In the genomic region with DNA sequence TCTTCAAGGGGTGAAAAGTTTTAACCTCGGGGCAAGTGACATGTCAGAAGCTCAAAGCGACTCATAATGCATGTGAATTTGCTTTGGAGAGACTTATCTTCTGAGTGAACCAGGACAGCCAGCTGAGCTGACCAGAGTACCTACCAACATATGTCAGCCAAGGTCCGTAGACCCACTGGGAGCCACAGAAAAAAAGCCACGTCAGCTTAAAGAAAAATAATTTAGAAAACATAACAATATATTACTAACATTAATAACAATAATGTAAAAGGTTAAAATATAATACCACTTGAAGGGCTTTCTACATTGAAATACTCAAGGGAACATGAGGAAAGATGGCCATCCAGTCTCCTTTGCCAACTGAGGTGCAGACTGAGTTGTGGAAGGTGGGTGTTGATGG, we compare ENCODE assay signal across 21 cellular contexts. TPM values are rescaled to one million over a fixed set of nuclear protein-coding genes. Genes with fewer than 3 reads are reported as not detected.
A peak's percentile ranks its signal among the peaks of the same experiment; 100 is the strongest.
DNase-seq lines count a peak whose midpoint lies in the region; ATAC-seq, FAIRE-seq and TF ChIP-seq lines count a peak whose summit lies in the region.
"Had no signal": no experiment of that assay in that cellular context is flagged by ENCODE, and none has a peak within 500 bp of the region (broad histone marks: within the 10 kb centered on the region; RNA-seq: fewer than 3 reads in every experiment).

No MANE protein-coding gene starts in this region.

- H4K8ac ChIP-seq in IMR-90 (ENCODE audit: low read depth in 2 of 2, low read length in 2 of 2): no peak overlapping the region

- H3K36me3 ChIP-seq in IMR-90 (ENCODE audit: control insufficient read depth, insufficient read depth, low read length): peaks cover 31% of the 10 kb centered on the region

- no peaks in the 10 kb centered on the region for H3K9me3 ChIP-seq in A549
- no peaks in the 10 kb centered on the region for H3K9me3 ChIP-seq in IMR-90 (ENCODE audit: control insufficient read depth, insufficient read depth, low read length)
- H3K9me3 ChIP-seq: BLaER1 treated with 17β-estradiol and CSF1 and Interleukin-3, amounts not matched to agents 10 nM and 100 nM; Caco-2 had no signal

- TF ChIP-seq CTCF in A549 (IDR thresholded peaks at IDR 0.05) (no peak), IMR-90 (conservative IDR thresholded peaks at IDR 0.05; ENCODE audit: low read depth, low read length) (no peak)

- H3K9me1 ChIP-seq in IMR-90 (ENCODE audit: insufficient read depth, low read length): no peaks in the 10 kb centered on the region; the same call in none of the 2 replicates

- no peak for TF ChIP-seq RAD21 in A549 (conservative IDR thresholded peaks at IDR 0.05 in 1 of 2, IDR thresholded peaks at IDR 0.05 in 1 of 2)
- no peak for TF ChIP-seq RAD21 in IMR-90 (IDR thresholded peaks at IDR 0.05; ENCODE audit: low read length)

- H2AK9ac ChIP-seq in IMR-90 (replicated peaks; ENCODE audit: low read depth, low read length, poor library complexity): no peak overlapping the region

- dilution Hi-C loops in IMR-90 (cut with HindIII; ENCODE audit: low sequenced_read_pairs, unreplicated experiment): no loop called here

- no peak overlapping the region for H2AFZ ChIP-seq in IMR-90 (replicated peaks; ENCODE audit: low read length, poor library complexity)

- 78% methylated on average over 4 of the region's 4 CpGs for WGBS in A549 (ENCODE audit: missing lambda C conversion rate)
- no CpG with 5 or more reads among the region's 4 CpGs for WGBS in IMR-90 (ENCODE audit: extremely low coverage in 2 of 2, insufficient read length in 1 of 2), 2 experiments

- no peak overlapping the region for H4K5ac ChIP-seq in IMR-90 (ENCODE audit: low read depth, low read length)

- H3K9me3 Mint-ChIP-seq in stimulated activated effector memory CD8-positive, alpha-beta T cell treated with anti-CD3 and anti-CD28 coated beads, Interleukin-12 subunit alpha, Interleukin-12 subunit beta, amount 100 ng/mL, for 72 hours: no peaks in the 10 kb centered on the region
- H3K9me3 Mint-ChIP-seq: CD4-positive, alpha-beta T cell; CD8-positive, alpha-beta T cell had no signal

- H3K27ac ChIP-seq in A549 (no peak overlapping the region), IMR-90 (ENCODE audit: insufficient read depth, low read length) (no peak overlapping the region)
- H3K27ac ChIP-seq: BLaER1 treated with 17β-estradiol and CSF1 and Interleukin-3, amounts not matched to agents 10 nM and 100 nM; C4-2B had no signal

- H3K4ac ChIP-seq in IMR-90 (ENCODE audit: low read depth, low read length): no peak overlapping the region

- H3K79me1 ChIP-seq in IMR-90 (ENCODE audit: low read depth in 1 of 2, low read length in 2 of 2): peaks cover 3 to 10% of the 10 kb centered on the region in 2 experiments; a peak in 3 of 4 replicates

- intact Hi-C loops in IMR-90 (cut with micrococcal nuclease): no loop called here

- no peak overlapping the region for H4K91ac ChIP-seq in IMR-90 (ENCODE audit: insufficient read depth, low read depth, low read length)

- POLR2A ChIA-PET in A549 (lab: Yijun Ruan, JAX) (no interaction called here), IMR-90 (lab: Charles Lee; ENCODE audit: unreplicated experiment) (no interaction called here)

- no peak overlapping the region for H2AK5ac ChIP-seq in IMR-90 (ENCODE audit: low read depth, low read length)

- H4K20me1 ChIP-seq in IMR-90 (ENCODE audit: insufficient read depth, low read length): no peaks in the 10 kb centered on the region
- H4K20me1 ChIP-seq: BLaER1 treated with 17β-estradiol and CSF1 and Interleukin-3, amounts not matched to agents 10 nM and 100 nM had no signal

- no peak overlapping the region for H2BK15ac ChIP-seq in IMR-90 (ENCODE audit: low read depth, low read length)

- no peak overlapping the region for H3K4me3 ChIP-seq in A549
- no peak overlapping the region for H3K4me3 ChIP-seq in IMR-90 (ENCODE audit: insufficient read depth, low read depth, low read length)
- H3K4me3 ChIP-seq: BLaER1 treated with 17β-estradiol and CSF1 and Interleukin-3, amounts not matched to agents 10 nM and 100 nM had no signal

- no peaks in the 10 kb centered on the region for H3K27me3 ChIP-seq in IMR-90 (ENCODE audit: control insufficient read depth, insufficient read depth, low read length)
- H3K27me3 ChIP-seq: BLaER1 treated with 17β-estradiol and CSF1 and Interleukin-3, amounts not matched to agents 10 nM and 100 nM had no signal

- BruUV-seq in IMR-90 (replicated peaks; lab: Mats Ljungman, UMichigan): no TSS peak

- no peak overlapping the region for H2BK20ac ChIP-seq in IMR-90 (ENCODE audit: low read depth, low read length)

- no peak overlapping the region for H3K4me2 ChIP-seq in A549
- no peak overlapping the region for H3K4me2 ChIP-seq in IMR-90 (ENCODE audit: low read depth, low read length)
- H3K4me2 ChIP-seq: BLaER1 treated with 17β-estradiol and CSF1 and Interleukin-3, amounts not matched to agents 10 nM and 100 nM had no signal

- H3K9ac ChIP-seq in IMR-90 (ENCODE audit: low read depth, low read length): no peak overlapping the region
- H3K9ac ChIP-seq: BLaER1 treated with 17β-estradiol and CSF1 and Interleukin-3, amounts not matched to agents 10 nM and 100 nM had no signal

- no peak for FAIRE-seq in A549 (lab: Jason Lieb, UNC)
- FAIRE-seq: A204.1, D721Med, G401.6, GM12891, GM19239 had no signal

- in situ Hi-C loops in IMR-90 (cut with MboI; ENCODE audit: low sequenced_read_pairs): no loop called here

- no peak overlapping the region for H3K56ac ChIP-seq in IMR-90 (ENCODE audit: extremely low read depth, insufficient read depth, low read length)

- H3K4me1 Mint-ChIP-seq in stimulated activated effector memory CD8-positive, alpha-beta T cell treated with anti-CD3 and anti-CD28 coated beads, Interleukin-12 subunit alpha, Interleukin-12 subunit beta, amount 100 ng/mL, for 72 hours: no peaks in the 10 kb centered on the region

- no peaks in the 10 kb centered on the region for H3K4me1 ChIP-seq in A549
- no peaks in the 10 kb centered on the region for H3K4me1 ChIP-seq in IMR-90 (ENCODE audit: control insufficient read depth, insufficient read depth, low read length)
- H3K4me1 ChIP-seq: Caco-2 had no signal

- TF ChIP-seq POLR2A in A549 (IDR thresholded peaks at IDR 0.05; ENCODE audit: low read length): no peak
- no peak for TF ChIP-seq POLR2A in IMR-90 (IDR thresholded peaks at IDR 0.05; ENCODE audit: low read depth, low read length)

- no peak for TF ChIP-seq EP300 in A549 (IDR thresholded peaks at IDR 0.05)

- no peak for ATAC-seq in A549
- no peak for ATAC-seq in IMR-90 (ENCODE audit: low read depth)
- ATAC-seq in stimulated activated effector memory CD8-positive, alpha-beta T cell treated with anti-CD3 and anti-CD28 coated beads, Interleukin-12 subunit alpha, Interleukin-12 subunit beta, amount 100 ng/mL, for 72 hours: no peak
- ATAC-seq: CD8-positive, alpha-beta T cell had no signal

- no peak overlapping the region for H2BK120ac ChIP-seq in IMR-90 (ENCODE audit: low read depth, low read length)

- H3K36me3 Mint-ChIP-seq in stimulated activated effector memory CD8-positive, alpha-beta T cell treated with anti-CD3 and anti-CD28 coated beads, Interleukin-12 subunit alpha, Interleukin-12 subunit beta, amount 100 ng/mL, for 72 hours: peaks cover 70% of the 10 kb centered on the region

- DNase-seq in A549 (ENCODE audit: low read depth in 1 of 2, low spot score in 1 of 2): no peak
- no peak for DNase-seq in IMR-90
- no peak for DNase-seq in stimulated activated effector memory CD8-positive, alpha-beta T cell treated with anti-CD3 and anti-CD28 coated beads, Interleukin-12 subunit alpha, Interleukin-12 subunit beta, amount 100 ng/mL, for 72 hours (ENCODE audit: low spot score in 2 of 2)
- no peak for DNase-seq in effector CD4-positive, alpha-beta T cell
- no peak for DNase-seq in hepatic stellate cell (ENCODE audit: low spot score)
- DNase-seq: 8988T; AML-193; Caco-2; Calu3; CD4-positive, alpha-beta T cell; CD8-positive, alpha-beta T cell; DMS79 treated with DMSO at 0.1 percent for 48 hours; GF-D8 had no signal

- no peak overlapping the region for H3K4me3 Mint-ChIP-seq in stimulated activated effector memory CD8-positive, alpha-beta T cell treated with anti-CD3 and anti-CD28 coated beads, Interleukin-12 subunit alpha, Interleukin-12 subunit beta, amount 100 ng/mL, for 72 hours
- H3K4me3 Mint-ChIP-seq: B cell; CD4-positive, alpha-beta T cell; CD8-positive, alpha-beta T cell had no signal

- peak overlapping the region; percentile 35 for H3K27ac Mint-ChIP-seq in stimulated activated effector memory CD8-positive, alpha-beta T cell treated with anti-CD3 and anti-CD28 coated beads, Interleukin-12 subunit alpha, Interleukin-12 subunit beta, amount 100 ng/mL, for 72 hours
- H3K27ac Mint-ChIP-seq: B cell; CD4-positive, alpha-beta T cell; CD8-positive, alpha-beta T cell had no signal

- no peak overlapping the region for H3K23ac ChIP-seq in IMR-90 (ENCODE audit: low read depth, low read length)

- no peak overlapping the region for H3K14ac ChIP-seq in IMR-90 (replicated peaks; ENCODE audit: low read depth, low read length)

- no peak overlapping the region for H2BK5ac ChIP-seq in IMR-90 (ENCODE audit: low read depth, low read length, poor library complexity, severe bottlenecking)

- no peak overlapping the region for H3K18ac ChIP-seq in IMR-90 (ENCODE audit: low read depth, low read length)

- CTCF ChIA-PET in A549 (lab: Yijun Ruan, JAX): interaction anchor here (0.9 to 8.9 kb wide), 5 partner anchors 13 to 177 kb away, joined by 3 to 86 read pairs (median 5); no protein-coding TSS in a partner anchor
- CTCF ChIA-PET in IMR-90 (lab: Yijun Ruan, JAX): interaction anchor here (1.1 kb wide), 1 partner anchor 13 kb away, joined by 3 read pairs; no protein-coding TSS in a partner anchor

RNA-seq across cellular contexts. Expression of a gene that starts 6.9 kb away (rescaled TPM):
- 54.3 and 56.7 TPM in 2 replicates for polyA plus RNA-seq in A549 (2011; rRNA removed)
- polyA plus RNA-seq in A549 (2012; cell fraction: cytosol; rRNA removed): 15.1 and 17.6 TPM in 2 replicates
- 8.3 and 10.2 TPM in 2 replicates for polyA plus RNA-seq in A549 (2012; cell fraction: nucleus; rRNA removed)
- 23.6 to 25.1 TPM (median 24.8 TPM) in 3 replicates for polyA plus RNA-seq in A549 (2017; fragmentation: RNase III; extraction: RNeasy Plus Mini Kit Qiagen cat#74134 plus additional on column Dnase treatment)
- polyA minus RNA-seq in A549 (2011; rRNA and poly(A)+ RNA removed): 32.1 and 33.0 TPM in 2 replicates
- 43.3 and 67.7 TPM in 2 replicates for total RNA-seq in IMR-90 (2012; rRNA removed)
- polyA plus RNA-seq in IMR-90 (2012; rRNA removed): 37.7 and 44.5 TPM in 2 replicates
- 17.5 and 21.9 TPM in 2 replicates for polyA plus RNA-seq in IMR-90 (2012; cell fraction: cytosol; rRNA removed)
- polyA plus RNA-seq in IMR-90 (2012; cell fraction: nucleus; rRNA removed; ENCODE audit: low replicate concordance): 14.2 and 38.0 TPM in 2 replicates

RNA-seq across cellular contexts. Expression of a gene that starts 15.6 kb away (rescaled TPM):
- polyA plus RNA-seq in A549 (2011; rRNA removed): 103 and 113 TPM in 2 replicates
- polyA plus RNA-seq in A549 (2012; cell fraction: cytosol; rRNA removed): 47.7 TPM in 2 replicates
- polyA plus RNA-seq in A549 (2012; cell fraction: nucleus; rRNA removed): 192 and 224 TPM in 2 replicates
- 67.4 to 69.8 TPM (median 69.8 TPM) in 3 replicates for polyA plus RNA-seq in A549 (2017; fragmentation: RNase III; extraction: RNeasy Plus Mini Kit Qiagen cat#74134 plus additional on column Dnase treatment)
- 85.5 and 94.8 TPM in 2 replicates for polyA minus RNA-seq in A549 (2011; rRNA and poly(A)+ RNA removed)
- total RNA-seq in IMR-90 (2012; rRNA removed): 83.3 TPM in 2 replicates
- 74.9 and 83.8 TPM in 2 replicates for polyA plus RNA-seq in IMR-90 (2012; rRNA removed)
- polyA plus RNA-seq in IMR-90 (2012; cell fraction: cytosol; rRNA removed): 28.3 and 31.3 TPM in 2 replicates
- 277 and 555 TPM in 2 replicates for polyA plus RNA-seq in IMR-90 (2012; cell fraction: nucleus; rRNA removed; ENCODE audit: low replicate concordance)
